In the genomic region with DNA sequence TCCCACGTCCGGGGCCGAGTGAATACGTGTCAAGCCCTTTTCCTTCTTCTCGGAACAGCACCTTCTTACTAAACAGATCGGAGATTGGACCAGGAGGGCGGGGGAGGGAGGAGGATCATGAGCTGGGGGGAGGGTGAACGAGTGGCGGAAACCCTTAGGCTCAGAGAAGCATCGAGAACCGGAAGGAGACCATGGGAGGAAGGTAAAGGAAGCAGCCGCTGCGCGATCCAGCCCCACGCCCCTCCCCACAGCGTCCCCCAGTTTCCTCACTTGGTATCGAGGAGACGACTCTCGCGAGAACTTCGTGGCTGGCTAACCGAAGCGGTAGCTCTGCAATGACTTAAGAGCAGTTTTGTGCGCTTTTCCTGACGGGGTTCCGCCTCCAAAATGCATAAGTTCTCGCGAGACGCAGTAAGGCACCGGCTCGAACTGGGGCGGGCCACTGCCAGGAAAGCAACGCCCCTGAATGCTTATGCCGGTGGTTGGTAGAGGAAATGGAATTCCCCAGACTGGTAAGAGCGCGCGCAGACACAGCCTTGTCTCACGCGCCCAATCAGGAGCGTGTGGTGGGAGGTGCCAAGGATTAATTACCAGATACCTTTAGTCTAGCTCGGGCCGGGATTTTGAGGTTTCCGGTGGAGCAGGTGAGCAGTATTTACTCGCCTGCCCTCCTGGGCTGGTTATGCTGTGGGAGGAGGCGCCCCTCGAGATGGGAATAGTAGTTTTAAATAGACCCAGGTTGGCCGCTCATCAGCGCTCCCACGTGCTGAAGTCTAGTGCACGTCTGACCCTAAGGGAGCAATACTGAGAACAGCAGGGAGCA, we compare ENCODE assay signal across 8 cellular contexts. TPM values are rescaled to one million over a fixed set of nuclear protein-coding genes. Genes with fewer than 3 reads are reported as not detected.
DNase-seq lines count a peak whose midpoint lies in the region; ATAC-seq and TF ChIP-seq lines count a peak whose summit lies in the region.

No MANE protein-coding gene starts in this region.

- TF ChIP-seq CTCF in fibroblast of mammary gland (conservative IDR thresholded peaks at IDR 0.05; ENCODE audit: control insufficient read depth, insufficient read depth, low read depth, low read length) = peak; percentile 1

- DNase-seq in EL (peak; percentile 100), GOT3 (lab: John Stamatoyannopoulos, UW) (peak; percentile 84), LHCN-M2 (ENCODE audit: low read depth) (peak; percentile 100), RKO (ENCODE audit: low spot score) (peak; percentile 100), fibroblast of mammary gland (ENCODE audit: low read depth) (peak; percentile 100), naive B cell (peak; percentile 98)
- peak; percentile 95 to 96 for DNase-seq in activated T-helper 1 cell treated with anti-CD3 and anti-CD28 coated beads, Interleukin-2, amount 50 U/mL, for 16 hours (ENCODE audit: low read depth in 1 of 2, low spot score in 1 of 2)
- DNase-seq in stimulated activated effector memory CD8-positive, alpha-beta T cell treated with anti-CD3 and anti-CD28 coated beads, Interleukin-12 subunit alpha, Interleukin-12 subunit beta, amount 100 ng/mL, for 72 hours (ENCODE audit: low spot score in 2 of 2) = peak; percentile 87 to 98

- H3K36me3 Mint-ChIP-seq in naive B cell = no peaks in the 10 kb centered on the region
- H3K36me3 Mint-ChIP-seq in stimulated activated effector memory CD8-positive, alpha-beta T cell treated with anti-CD3 and anti-CD28 coated beads, Interleukin-12 subunit alpha, Interleukin-12 subunit beta, amount 100 ng/mL, for 72 hours = no peaks in the 10 kb centered on the region

- peaks cover 15 to 28% (median 16%) of the 10 kb centered on the region in 3 donors for H3K4me1 Mint-ChIP-seq in naive B cell
- H3K4me1 Mint-ChIP-seq in stimulated activated effector memory CD8-positive, alpha-beta T cell treated with anti-CD3 and anti-CD28 coated beads, Interleukin-12 subunit alpha, Interleukin-12 subunit beta, amount 100 ng/mL, for 72 hours = peaks cover 23% of the 10 kb centered on the region

- H3K4me3 Mint-ChIP-seq in naive B cell = no peak overlapping the region
- H3K4me3 Mint-ChIP-seq in stimulated activated effector memory CD8-positive, alpha-beta T cell treated with anti-CD3 and anti-CD28 coated beads, Interleukin-12 subunit alpha, Interleukin-12 subunit beta, amount 100 ng/mL, for 72 hours = no peak overlapping the region

- no peak overlapping the region for H3K27ac Mint-ChIP-seq in naive B cell
- no peak overlapping the region for H3K27ac Mint-ChIP-seq in stimulated activated effector memory CD8-positive, alpha-beta T cell treated with anti-CD3 and anti-CD28 coated beads, Interleukin-12 subunit alpha, Interleukin-12 subunit beta, amount 100 ng/mL, for 72 hours

- H3K9me3 Mint-ChIP-seq in naive B cell = peaks cover 0 to 6% (median 0%) of the 10 kb centered on the region in 7 donors
- no peaks in the 10 kb centered on the region for H3K9me3 Mint-ChIP-seq in stimulated activated effector memory CD8-positive, alpha-beta T cell treated with anti-CD3 and anti-CD28 coated beads, Interleukin-12 subunit alpha, Interleukin-12 subunit beta, amount 100 ng/mL, for 72 hours

- peak; percentile 66 to 67 for ATAC-seq in naive B cell (ENCODE audit: low read depth in 2 of 2)
- peak; percentile 82 for ATAC-seq in stimulated activated effector memory CD8-positive, alpha-beta T cell treated with anti-CD3 and anti-CD28 coated beads, Interleukin-12 subunit alpha, Interleukin-12 subunit beta, amount 100 ng/mL, for 72 hours

- H3K4me3 ChIP-seq in fibroblast of mammary gland (ENCODE audit: control insufficient read depth, low read depth, low read length) = peak overlapping the region; percentile 98

- no peaks in the 10 kb centered on the region for H3K27me3 Mint-ChIP-seq in naive B cell

RNA-seq across cellular contexts. Expression of a gene that starts 0.5 kb away (rescaled TPM):
- 343 and 417 TPM in 2 replicates for total RNA-seq in LHCN-M2 (2014; rRNA removed)
- polyA plus RNA-seq in LHCN-M2 (2012) = 243 TPM
- polyA plus RNA-seq in naive B cell (ENCODE audit: low read depth in 6 of 6) = 100 to 1,000 TPM; 352 to 705 (median 440) TPM

RNA-seq across cellular contexts. Expression of a gene that starts 40.9 kb away (rescaled TPM):
- total RNA-seq in LHCN-M2 (2014; rRNA removed) = 40.7 and 50.3 TPM in 2 replicates
- polyA plus RNA-seq in LHCN-M2 (2012) = 35.2 TPM
- polyA plus RNA-seq in naive B cell (ENCODE audit: low read depth in 6 of 6) = 10 to 100 TPM; 18.6 to 35.3 (median 27.1) TPM

Comparison
In these comparisons a context has a peak if more than half of its experiments do, and no peak if none do; other contexts are left out.
1. Peak in every context shown above with its lines: DNase-seq, ATAC-seq and H3K4me3 ChIP-seq.